ENCODE assay signal across 29 cellular contexts in the genomic region with DNA sequence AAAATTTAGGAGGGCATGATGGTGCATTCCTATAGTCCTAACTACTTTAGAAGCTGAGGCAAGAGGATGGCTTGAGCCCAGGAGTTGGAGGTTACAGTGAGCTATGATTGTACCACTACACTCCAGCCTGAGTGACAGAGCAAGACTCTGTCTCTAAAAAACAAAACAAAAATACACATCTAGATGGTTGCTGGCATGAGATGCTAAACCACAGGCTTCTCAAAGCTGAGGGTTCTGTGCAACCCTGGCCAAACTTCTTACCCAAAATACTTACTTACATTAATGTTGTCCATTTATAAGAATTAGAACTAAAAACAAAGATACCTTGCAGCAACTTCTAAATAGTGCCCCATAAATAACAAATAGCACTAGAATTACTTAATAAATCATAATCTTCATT. TPM values are rescaled to one million over a fixed set of nuclear protein-coding genes. Genes with fewer than 3 reads are reported as not detected.
DNase-seq lines count a peak whose midpoint lies in the region; ATAC-seq, FAIRE-seq and TF ChIP-seq lines count a peak whose summit lies in the region.
"Had no signal": no experiment of that assay in that cellular context is flagged by ENCODE, and none has a peak within 500 bp of the region (broad histone marks: within the 10 kb centered on the region; RNA-seq: fewer than 3 reads in every experiment).

No MANE protein-coding gene starts in this region.

- H3K9ac ChIP-seq in GM12878 (ENCODE audit: control insufficient read depth, insufficient read depth, low read length) = no peak overlapping the region
- H3K9ac ChIP-seq: GM23248, SK-N-SH had no signal

- H3K27me3 Mint-ChIP-seq in activated T-cell treated with anti-CD3 and anti-CD28 coated beads, Interleukin-2, amount 50 U/mL, for 24 hours = no peaks in the 10 kb centered on the region
- H3K27me3 Mint-ChIP-seq in CD8-positive, alpha-beta memory T cell = peaks cover 0 to 1% of the 10 kb centered on the region in 2 donors
- H3K27me3 Mint-ChIP-seq in osteocyte (ENCODE audit: unreplicated experiment) = peaks cover 28% of the 10 kb centered on the region

- TF ChIP-seq EP300 in GM12878 (IDR thresholded peaks at IDR 0.05; ENCODE audit: borderline replicate concordance in 1 of 2, control insufficient read depth in 1 of 2, low read depth in 2 of 2, low read length in 2 of 2) = no peak

- H3K4me3 ChIP-seq in CD8-positive, alpha-beta memory T cell (ENCODE audit: low read length) = no peak overlapping the region
- H3K4me3 ChIP-seq in GM12878 (no peak overlapping the region), WERI-Rb-1 (ENCODE audit: low read depth, low read length) (no peak overlapping the region)
- H3K4me3 ChIP-seq: GM23248 had no signal

- H3K79me2 ChIP-seq in GM12878 (ENCODE audit: control insufficient read depth, insufficient read depth, low read length) = no peaks in the 10 kb centered on the region

- TF ChIP-seq CTCF in GM12878 (IDR thresholded peaks at IDR 0.05 in 2 of 3, conservative IDR thresholded peaks at IDR 0.05 in 1 of 3; ENCODE audit: control insufficient read depth in 2 of 3, extremely low read depth in 1 of 3, insufficient read depth in 1 of 3, low read depth in 3 of 3, low read length in 3 of 3) (no peak), osteocyte (IDR thresholded peaks at IDR 0.05) (no peak), WERI-Rb-1 (IDR thresholded peaks at IDR 0.05; ENCODE audit: low read depth, low read length) (no peak)

- H3K4me3 Mint-ChIP-seq in activated T-cell treated with anti-CD3 and anti-CD28 coated beads, Interleukin-2, amount 50 U/mL, for 24 hours = no peak overlapping the region
- H3K4me3 Mint-ChIP-seq in CD8-positive, alpha-beta memory T cell = no peak overlapping the region
- H3K4me3 Mint-ChIP-seq in osteocyte (ENCODE audit: unreplicated experiment) = no peak overlapping the region
- H3K4me3 Mint-ChIP-seq: CD14-positive monocyte had no signal

- no peak overlapping the region for H3K27ac ChIP-seq in CD8-positive, alpha-beta memory T cell (ENCODE audit: low read depth, low read length)
- H3K27ac ChIP-seq in GM12878 (ENCODE audit: control insufficient read depth, insufficient read depth) = no peak overlapping the region
- no peak overlapping the region for H3K27ac ChIP-seq in WERI-Rb-1
- H3K27ac ChIP-seq: 22Rv1, GM23248 had no signal

- H3K4me1 ChIP-seq in CD8-positive, alpha-beta memory T cell (ENCODE audit: insufficient read depth, low read length) = peaks cover 66% of the 10 kb centered on the region
- H3K4me1 ChIP-seq in GM12878 (ENCODE audit: control insufficient read depth, insufficient read depth, low read length) = no peaks in the 10 kb centered on the region

- SMC1A ChIA-PET in GM12878 (lab: Charles Lee; ENCODE audit: uncharacterized antibody, unreplicated experiment) = interaction anchor here (1.0 to 6.4 kb wide), 6 partner anchors 9 to 174 kb away, joined by 3 to 39 read pairs (median 5); no protein-coding TSS in a partner anchor

- no peak for ATAC-seq in GM12878
- ATAC-seq: PC-3 had no signal

- BruUV-seq in GM12878 (replicated peaks; lab: Mats Ljungman, UMichigan) = no TSS peak

- no peak for DNase-seq in activated T-cell treated with anti-CD3 and anti-CD28 coated beads, Interleukin-2, amount 50 U/mL, for 24 hours
- no peak for DNase-seq in activated T-cell treated with anti-CD3 and anti-CD28 coated beads, Interleukin-2, amount 50 U/mL, for 1 hour
- DNase-seq in CD8-positive, alpha-beta memory T cell = no peak
- DNase-seq in GM12878 (ENCODE audit: low read depth, low spot score) = no peak
- DNase-seq in osteocyte (ENCODE audit: extremely low spot score, unreplicated experiment) = peak; percentile 2
- no peak for DNase-seq in WERI-Rb-1
- no peak for DNase-seq in anterior cingulate cortex (lab: John Stamatoyannopoulos, UW)
- DNase-seq in hypothalamus (lab: John Stamatoyannopoulos, UW) = no peak
- DNase-seq: ACHN; BE2C; Caco-2; EL; GF-D8; GM23248; H7; KBM-7; NCI-H1105 treated with DMSO at 0.1 percent for 48 hours; NCI-H2029 treated with DMSO at 0.1 percent for 48 hours; NCI-H446 treated with DMSO at 0.1 percent for 48 hours; NCI-H526; NCI-H82; NK-92 treated with Interleukin-12 subunit alpha and Interleukin-12 subunit beta, amount 100 ng/mL, for 24 hours; PC-3; SK-N-SH had no signal

- no peak for TF ChIP-seq RAD21 in GM12878 (IDR thresholded peaks at IDR 0.05; ENCODE audit: insufficient read depth, low read depth, low read length)

- no peak for TF ChIP-seq POLR2A in GM12878 (IDR thresholded peaks at IDR 0.05; ENCODE audit: low read depth, low read length)

- in situ Hi-C loops in GM12878 (cut with MboI) = no loop called here

- POLR2A ChIA-PET in CD8-positive, alpha-beta memory T cell (lab: Charles Lee) = no interaction called here
- POLR2A ChIA-PET in GM12878 (lab: Charles Lee) = interaction anchor here (0.6 kb wide), 1 partner anchor 66 kb away, joined by 3 read pairs; no protein-coding TSS in a partner anchor

- H2AFZ ChIP-seq in GM12878 (ENCODE audit: control insufficient read depth, low read depth, low read length) = no peak overlapping the region
- H2AFZ ChIP-seq: GM23248 had no signal

- peaks cover 78% of the 10 kb centered on the region for H3K4me1 Mint-ChIP-seq in activated T-cell treated with anti-CD3 and anti-CD28 coated beads, Interleukin-2, amount 50 U/mL, for 24 hours (ENCODE audit: low read depth)
- peaks cover 72 to 90% (median 90%) of the 10 kb centered on the region in 3 donors for H3K4me1 Mint-ChIP-seq in CD8-positive, alpha-beta memory T cell
- peaks cover 12% of the 10 kb centered on the region for H3K4me1 Mint-ChIP-seq in osteocyte (ENCODE audit: unreplicated experiment)

- no peaks in the 10 kb centered on the region for H3K9me3 Mint-ChIP-seq in activated T-cell treated with anti-CD3 and anti-CD28 coated beads, Interleukin-2, amount 50 U/mL, for 24 hours
- no peaks in the 10 kb centered on the region for H3K9me3 Mint-ChIP-seq in CD8-positive, alpha-beta memory T cell
- H3K9me3 Mint-ChIP-seq in osteocyte (ENCODE audit: unreplicated experiment) = no peaks in the 10 kb centered on the region

- H3K27me3 ChIP-seq in CD8-positive, alpha-beta memory T cell (ENCODE audit: insufficient read depth, low read length, poor library complexity, severe bottlenecking) = no peaks in the 10 kb centered on the region
- H3K27me3 ChIP-seq in GM12878 (replicated peaks in 1 of 2; ENCODE audit: control insufficient read depth in 2 of 2, insufficient read depth in 2 of 2, low read length in 1 of 2) = peaks cover 0 to 2% of the 10 kb centered on the region in 2 experiments; a peak in 1 of 4 replicates
- H3K27me3 ChIP-seq in WERI-Rb-1 (ENCODE audit: insufficient read depth, low read depth, severe bottlenecking) = no peaks in the 10 kb centered on the region
- H3K27me3 ChIP-seq: BE2C had no signal

- H3K36me3 ChIP-seq in CD8-positive, alpha-beta memory T cell (ENCODE audit: insufficient read depth, low read length) = no peaks in the 10 kb centered on the region
- H3K36me3 ChIP-seq in GM12878 (ENCODE audit: control insufficient read depth in 2 of 2, insufficient read depth in 2 of 2, low read length in 1 of 2) (no peaks in the 10 kb centered on the region), WERI-Rb-1 (no peaks in the 10 kb centered on the region)
- H3K36me3 ChIP-seq: BE2C had no signal

- H3K27ac Mint-ChIP-seq in activated T-cell treated with anti-CD3 and anti-CD28 coated beads, Interleukin-2, amount 50 U/mL, for 24 hours = peak overlapping the region; percentile 30
- H3K27ac Mint-ChIP-seq in CD8-positive, alpha-beta memory T cell = peak overlapping the region; percentile 2 to 82 (median 48)
- no peak overlapping the region for H3K27ac Mint-ChIP-seq in osteocyte (ENCODE audit: unreplicated experiment)
- H3K27ac Mint-ChIP-seq: CD14-positive monocyte had no signal

- peaks cover 4% of the 10 kb centered on the region for H4K20me1 ChIP-seq in GM12878 (ENCODE audit: control insufficient read depth, insufficient read depth)

- H3K4me2 ChIP-seq in GM12878 (ENCODE audit: control insufficient read depth, insufficient read depth) = no peak overlapping the region
- H3K4me2 ChIP-seq: SK-N-SH had no signal

- RAD21 ChIA-PET in GM12878 (lab: Charles Lee; ENCODE audit: unreplicated experiment) = interaction anchor here (0.8 to 3.0 kb wide), 3 partner anchors 14 to 172 kb away, joined by 3 to 9 read pairs (median 5); no protein-coding TSS in a partner anchor

- no peaks in the 10 kb centered on the region for H3K9me3 ChIP-seq in CD8-positive, alpha-beta memory T cell (ENCODE audit: low read length)
- no peaks in the 10 kb centered on the region for H3K9me3 ChIP-seq in GM12878 (replicated peaks; ENCODE audit: control insufficient read depth, insufficient read depth, low read length)
- no peaks in the 10 kb centered on the region for H3K9me3 ChIP-seq in WERI-Rb-1 (ENCODE audit: severe bottlenecking)
- H3K9me3 ChIP-seq: BE2C, Caco-2, SK-N-SH had no signal

- CTCF ChIA-PET in CD8-positive, alpha-beta memory T cell (lab: Charles Lee) = interaction anchor here (0.8 to 1.3 kb wide), 3 partner anchors 12 to 173 kb away, joined by 3 to 5 read pairs (median 3); a partner anchor contains a TSS
- CTCF ChIA-PET in GM12878 (lab: Yijun Ruan, JAX) = interaction anchor here (1.0 to 5.0 kb wide), 7 partner anchors 8 to 180 kb away, joined by 3 to 24 read pairs (median 6); a partner anchor contains a TSS

- no peaks in the 10 kb centered on the region for H3K36me3 Mint-ChIP-seq in activated T-cell treated with anti-CD3 and anti-CD28 coated beads, Interleukin-2, amount 50 U/mL, for 24 hours (ENCODE audit: low read depth)
- H3K36me3 Mint-ChIP-seq in CD8-positive, alpha-beta memory T cell = peaks cover 0 to 3% (median 0%) of the 10 kb centered on the region in 3 donors
- H3K36me3 Mint-ChIP-seq in osteocyte (ENCODE audit: unreplicated experiment) = no peaks in the 10 kb centered on the region
- H3K36me3 Mint-ChIP-seq: CD14-positive monocyte had no signal

- intact Hi-C loops in GM12878 (cut with micrococcal nuclease; ENCODE audit: unreplicated experiment) = no loop called here

- FAIRE-seq in GM12878 (lab: Jason Lieb, UNC) = peak; percentile 18
- FAIRE-seq: GM12892, GM19239, HTR-8/SVneo had no signal

RNA-seq across cellular contexts. Expression of a gene that starts 14.3 kb away (rescaled TPM):
- 10 to 100 TPM; 55.1 to 56.6 TPM for total RNA-seq in CD8-positive, alpha-beta memory T cell
- 110 TPM for polyA plus RNA-seq in CD8-positive, alpha-beta memory T cell
- total RNA-seq in GM12878 (2013; cell fraction: nucleolus; rRNA removed) = 48.9 and 50.4 TPM in 2 replicates
- 39.9 and 42.2 TPM in 2 replicates for total RNA-seq in GM12878 (2014; rRNA removed)
- total RNA-seq in GM12878 (2014; rRNA removed; fragmentation: Illumina TruSeq; extraction: Trizol) = 59.3 and 61.0 TPM in 2 replicates
- total RNA-seq in GM12878 (2021) = 69.5 and 70.6 TPM in 2 replicates
- polyA plus RNA-seq in GM12878 (2011; ENCODE audit: low read depth) = 6.4 TPM
- 49.8 and 53.2 TPM in 2 replicates for polyA plus RNA-seq in GM12878 (2011; rRNA removed)
- 51.8 and 54.6 TPM in 2 replicates for polyA plus RNA-seq in GM12878 (2011; cell fraction: cytosol; rRNA removed)
- 34.9 and 46.0 TPM in 2 replicates for polyA plus RNA-seq in GM12878 (2011; cell fraction: nucleus; rRNA removed)
- polyA plus RNA-seq in GM12878 (2012) = 7.9 and 9.1 TPM in 2 replicates
- 78.7 and 82.6 TPM in 2 replicates for polyA plus RNA-seq in GM12878 (2014; fragmentation: Illumina TruSeq; extraction: Trizol)
- polyA plus RNA-seq in GM12878 (2014; fragmentation: Nextera tagmentation; extraction: Ambion mirVana) = 10 to 100 TPM; 21.8 to 31.1 TPM
- polyA plus RNA-seq in GM12878 (2014; rRNA removed) = 45.2 and 45.4 TPM in 2 replicates
- 10 to 100 TPM; 68.9 to 74.5 TPM for polyA plus RNA-seq in GM12878 (2016; fragmentation: Nextera tagmentation; extraction: Ambion mirVana)
- 70.3 and 91.3 TPM in 2 replicates for polyA minus RNA-seq in GM12878 (2011; rRNA and poly(A)+ RNA removed)
- polyA minus RNA-seq in GM12878 (2011; cell fraction: cytosol; rRNA and poly(A)+ RNA removed) = 25.4 and 31.2 TPM in 2 replicates
- 20.1 and 37.3 TPM in 2 replicates for polyA minus RNA-seq in GM12878 (2011; cell fraction: nucleus; rRNA and poly(A)+ RNA removed)
- 2.5 and 2.7 TPM in 2 replicates for total RNA-seq in osteocyte

Comparison
In these comparisons a context has a peak if more than half of its experiments do, and no peak if none do; other contexts are left out.
1. RNA of a gene that starts 14.3 kb away (total RNA-seq): 39.9 to 70.6 TPM in GM12878 and 55.1 to 56.6 TPM in CD8-positive, alpha-beta memory T cell; 2.5 to 2.7 TPM in osteocyte; every median in the first group is over 10 times any median in the second.